ENCODE assay signal across 31 cellular contexts in genomic region chr7:35463751-35464150, GRCh38.
"Had no signal": no experiment of that assay in that cellular context is flagged by ENCODE, and none has a peak within 500 bp of the region (broad histone marks: within the 10 kb centered on the region; RNA-seq: fewer than 3 reads in every experiment).

No MANE protein-coding gene starts in this region.

- H3K4me3 Mint-ChIP-seq: naive thymus-derived CD4-positive, alpha-beta T cell; nephron; neural progenitor cell; stimulated activated effector memory CD8-positive, alpha-beta T cell treated with anti-CD3 and anti-CD28 coated beads, Interleukin-12 subunit alpha, Interleukin-12 subunit beta, amount 100 ng/mL, for 72 hours had no signal

- H3K4me3 ChIP-seq: coronary artery, esophagus muscularis mucosa, heart right ventricle, left lung, neural progenitor cell, prostate gland, right atrium auricular region, smooth muscle cell, testis, tibial artery, upper lobe of left lung, uterus had no signal

- H3K9me3 ChIP-seq: left lung, prostate gland, testis, tibial artery, upper lobe of left lung, uterus had no signal

- H3K9me3 Mint-ChIP-seq: stimulated activated effector memory CD8-positive, alpha-beta T cell treated with anti-CD3 and anti-CD28 coated beads, Interleukin-12 subunit alpha, Interleukin-12 subunit beta, amount 100 ng/mL, for 72 hours had no signal

- DNase-seq: dermis blood vessel endothelial cell; effector memory CD4-positive, alpha-beta T cell; foreskin melanocyte; glutamatergic neuron; heart right ventricle; hippocampal formation; left cardiac atrium; left lung; mesenchymal stem cell; midbrain; naive thymus-derived CD4-positive, alpha-beta T cell; stimulated activated CD4-positive, alpha-beta T cell treated with anti-CD3 and anti-CD28 coated beads, Interleukin-12 subunit alpha, Interleukin-12 subunit beta, amount 100 ng/mL, for 4 hours; stimulated activated CD4-positive, alpha-beta T cell treated with anti-CD3 and anti-CD28 coated beads, Interleukin-1b, Interleukin-23, amount 100 ng/mL, for 48 hours; stimulated activated CD4-positive, alpha-beta T cell treated with anti-CD3 and anti-CD28 coated beads, Interleukin-4, amount 100 ng/mL, for 24 hours; stimulated activated naive CD4-positive, alpha-beta T cell treated with Interleukin-2 at 50 U/mL for 16 hours; substantia nigra; testis; tibial artery; upper lobe of left lung; uterus had no signal

- H3K4me1 ChIP-seq: left lung, prostate gland, testis, tibial artery, upper lobe of left lung, uterus had no signal

- H3K27ac Mint-ChIP-seq: naive thymus-derived CD4-positive, alpha-beta T cell; nephron; neural progenitor cell; stimulated activated effector memory CD8-positive, alpha-beta T cell treated with anti-CD3 and anti-CD28 coated beads, Interleukin-12 subunit alpha, Interleukin-12 subunit beta, amount 100 ng/mL, for 72 hours had no signal

- H2AFZ ChIP-seq: neural progenitor cell had no signal

- H3K27me3 ChIP-seq: heart right ventricle, neural progenitor cell, right atrium auricular region, testis, upper lobe of left lung, uterus had no signal

- H3K4me1 Mint-ChIP-seq: naive thymus-derived CD4-positive, alpha-beta T cell; nephron; stimulated activated effector memory CD8-positive, alpha-beta T cell treated with anti-CD3 and anti-CD28 coated beads, Interleukin-12 subunit alpha, Interleukin-12 subunit beta, amount 100 ng/mL, for 72 hours had no signal

- H3K9ac ChIP-seq: neural progenitor cell had no signal

- H3K36me3 ChIP-seq: esophagus muscularis mucosa, heart right ventricle, left lung, neural progenitor cell, prostate gland, right atrium auricular region, tibial artery, upper lobe of left lung, uterus had no signal

- ATAC-seq: heart right ventricle; left cardiac atrium; left lung; naive thymus-derived CD4-positive, alpha-beta T cell; sciatic nerve; stimulated activated effector memory CD8-positive, alpha-beta T cell treated with anti-CD3 and anti-CD28 coated beads, Interleukin-12 subunit alpha, Interleukin-12 subunit beta, amount 100 ng/mL, for 72 hours had no signal

- H3K4me2 ChIP-seq: neural progenitor cell, smooth muscle cell had no signal

- H3K27ac ChIP-seq: coronary artery, esophagus muscularis mucosa, heart right ventricle, left lung, neural progenitor cell, prostate gland, testis, tibial artery, upper lobe of left lung, uterus had no signal

- FAIRE-seq: endothelial cell of umbilical vein, islet of Langerhans had no signal
